In the genomic region with DNA sequence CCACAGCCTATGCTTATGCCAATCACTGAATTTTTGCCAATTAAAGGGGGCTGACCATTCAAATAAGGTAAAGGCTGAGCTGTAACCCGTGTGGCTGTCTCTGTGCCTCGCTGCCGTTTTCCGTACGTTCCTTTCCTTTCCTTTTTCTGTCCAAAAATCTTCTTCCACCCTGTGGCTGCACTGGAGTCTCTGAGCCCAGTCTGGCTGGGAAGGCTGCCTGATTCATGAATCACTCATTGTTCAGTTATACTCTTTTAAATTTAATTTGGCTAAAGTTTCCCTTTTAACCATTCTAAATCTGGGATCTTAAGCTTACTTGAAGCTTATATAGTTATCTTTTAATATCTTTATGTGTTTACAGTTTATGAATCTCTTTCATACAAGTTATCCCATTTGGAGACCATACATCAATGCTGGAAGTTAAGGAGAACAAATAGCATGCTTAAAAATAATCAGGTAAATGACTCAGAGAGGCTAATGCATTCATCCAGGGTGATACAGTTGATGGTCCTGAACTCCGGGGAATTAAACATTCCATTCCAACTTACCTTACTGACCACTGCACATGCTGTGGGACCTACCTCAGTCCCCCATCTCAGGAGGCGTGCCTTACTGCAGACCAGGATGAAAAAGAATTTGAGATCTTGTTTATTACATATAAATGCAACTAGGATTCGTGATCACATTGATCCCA, we compare ENCODE assay signal across 17 cellular contexts.
"Had no signal": no experiment of that assay in that cellular context is flagged by ENCODE, and none has a peak within 500 bp of the region (broad histone marks: within the 10 kb centered on the region; RNA-seq: fewer than 3 reads in every experiment).

No MANE protein-coding gene starts in this region.

- H3K27ac Mint-ChIP-seq: activated naive CD4-positive, alpha-beta T cell treated with anti-CD3 and anti-CD28 coated beads, Interleukin-2, amount 50 U/mL, for 72 hours; activated T-cell treated with anti-CD3 and anti-CD28 coated beads, Interleukin-2, amount 50 U/mL, for 24 hours; naive thymus-derived CD8-positive, alpha-beta T cell; stimulated activated memory B cell treated with anti-CD40 and anti-IgM and Interleukin-4, amounts not matched to agents 10 μg/mL and 1 μg/mL and 100 μg/mL, for 72 hours; T-helper 17 cell had no signal

- H3K4me1 ChIP-seq: spleen, tibial nerve had no signal

- H3K36me3 Mint-ChIP-seq: activated naive CD4-positive, alpha-beta T cell treated with anti-CD3 and anti-CD28 coated beads, Interleukin-2, amount 50 U/mL, for 72 hours; naive thymus-derived CD8-positive, alpha-beta T cell; stimulated activated memory B cell treated with anti-CD40 and anti-IgM and Interleukin-4, amounts not matched to agents 10 μg/mL and 1 μg/mL and 100 μg/mL, for 72 hours had no signal

- DNase-seq: activated CD4-positive, alpha-beta T cell treated with anti-CD3 and anti-CD28 coated beads, Interleukin-2, amount 50 U/mL, for 4 hours; activated CD4-positive, CD25-positive, alpha-beta regulatory T cell; activated effector memory CD4-positive, alpha-beta T cell treated with anti-CD3 and anti-CD28 coated beads, Interleukin-2, amount 50 U/mL, for 16 hours; activated T-cell treated with anti-CD3 and anti-CD28 coated beads, Interleukin-2, amount 50 U/mL, for 24 hours; amniotic stem cell; foreskin melanocyte; kidney; mucosa of descending colon; naive thymus-derived CD8-positive, alpha-beta T cell; spleen; stimulated activated CD4-positive, alpha-beta T cell treated with anti-CD3 and anti-CD28 coated beads, Interleukin-1b, Interleukin-23, amount 100 ng/mL, for 48 hours; T-helper 17 cell had no signal

- H3K27me3 ChIP-seq: neutrophil, spleen, tibial nerve had no signal

- H3K4me3 ChIP-seq: dorsolateral prefrontal cortex, mucosa of descending colon, spleen, tibial nerve had no signal

- H3K9me3 Mint-ChIP-seq: activated naive CD4-positive, alpha-beta T cell treated with anti-CD3 and anti-CD28 coated beads, Interleukin-2, amount 50 U/mL, for 72 hours; activated T-cell treated with anti-CD3 and anti-CD28 coated beads, Interleukin-2, amount 50 U/mL, for 24 hours; naive thymus-derived CD8-positive, alpha-beta T cell; stimulated activated memory B cell treated with anti-CD40 and anti-IgM and Interleukin-4, amounts not matched to agents 10 μg/mL and 1 μg/mL and 100 μg/mL, for 72 hours had no signal

- FAIRE-seq: kidney had no signal

- H3K27me3 Mint-ChIP-seq: activated T-cell treated with anti-CD3 and anti-CD28 coated beads, Interleukin-2, amount 50 U/mL, for 24 hours; stimulated activated memory B cell treated with anti-CD40 and anti-IgM and Interleukin-4, amounts not matched to agents 10 μg/mL and 1 μg/mL and 100 μg/mL, for 72 hours had no signal

- H3K36me3 ChIP-seq: neutrophil, spleen, tibial nerve had no signal

- H3K27ac ChIP-seq: neutrophil, spleen, tibial nerve had no signal

- H3K4me1 Mint-ChIP-seq: naive thymus-derived CD8-positive, alpha-beta T cell; stimulated activated memory B cell treated with anti-CD40 and anti-IgM and Interleukin-4, amounts not matched to agents 10 μg/mL and 1 μg/mL and 100 μg/mL, for 72 hours; T-helper 17 cell had no signal

- H3K9me3 ChIP-seq: neutrophil had no signal

- ATAC-seq: activated naive CD4-positive, alpha-beta T cell treated with anti-CD3 and anti-CD28 coated beads, Interleukin-2, amount 50 U/mL, for 72 hours; mucosa of descending colon; naive thymus-derived CD8-positive, alpha-beta T cell; stimulated activated memory B cell treated with anti-CD40 and anti-IgM and Interleukin-4, amounts not matched to agents 10 μg/mL and 1 μg/mL and 100 μg/mL, for 72 hours; T-helper 17 cell had no signal

- H3K4me3 Mint-ChIP-seq: activated T-cell treated with anti-CD3 and anti-CD28 coated beads, Interleukin-2, amount 50 U/mL, for 24 hours; naive thymus-derived CD8-positive, alpha-beta T cell; stimulated activated memory B cell treated with anti-CD40 and anti-IgM and Interleukin-4, amounts not matched to agents 10 μg/mL and 1 μg/mL and 100 μg/mL, for 72 hours; T-helper 17 cell had no signal
